8 cellular contexts compared by ENCODE assay signal in the genomic region with DNA sequence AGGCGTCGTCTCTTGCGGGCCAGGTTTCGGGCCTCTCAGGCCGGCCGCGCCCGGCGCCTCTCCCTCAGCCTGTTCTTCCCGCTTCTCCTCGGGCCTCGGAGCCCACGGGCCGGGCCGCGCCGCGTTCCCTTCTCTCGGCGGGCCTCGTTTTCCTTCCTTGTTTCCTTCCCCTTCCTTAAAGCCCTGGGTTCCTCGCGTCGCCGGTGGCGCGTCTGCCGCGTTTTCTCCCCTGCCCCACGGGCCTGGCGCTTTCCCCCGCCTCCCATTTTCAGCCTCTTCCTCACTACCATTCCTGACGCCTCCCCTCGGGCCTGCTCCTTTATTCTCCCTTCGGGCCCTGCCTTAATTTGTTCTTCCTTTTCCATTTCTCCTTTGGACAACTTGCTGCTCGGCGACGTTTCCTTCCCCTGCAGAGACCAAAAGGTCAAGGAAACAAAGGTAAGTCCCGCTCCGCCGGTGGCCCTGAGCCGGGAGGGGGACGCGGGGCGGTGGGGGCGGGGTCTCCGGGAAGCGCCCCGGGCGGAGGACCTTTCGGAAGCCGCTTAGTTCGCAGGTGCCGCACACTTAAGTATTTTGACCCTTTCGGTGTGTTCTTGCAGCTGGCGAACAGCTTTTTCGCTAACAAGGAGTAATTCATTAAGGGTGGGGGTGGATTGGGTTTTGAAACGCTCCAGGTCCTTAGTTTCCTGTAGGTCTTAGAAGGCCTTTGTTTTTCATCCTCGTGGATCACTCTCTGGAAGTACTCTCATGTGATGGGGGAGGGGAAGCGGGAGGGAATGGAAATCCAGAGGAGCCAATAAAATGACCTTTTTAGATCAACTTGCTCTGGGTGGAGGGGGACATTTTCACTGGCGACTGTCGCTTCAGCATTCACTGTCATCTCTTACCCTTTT. TPM values are rescaled to one million over a fixed set of nuclear protein-coding genes. Genes with fewer than 3 reads are reported as not detected.
DNase-seq lines count a peak whose midpoint lies in the region; ATAC-seq and TF ChIP-seq lines count a peak whose summit lies in the region.

No MANE protein-coding gene starts in this region.

- no peak for TF ChIP-seq CTCF in HFF-Myc (IDR thresholded peaks at IDR 0.05; ENCODE audit: low read depth, low read length, missing control alignments)
- TF ChIP-seq CTCF in liver (IDR thresholded peaks at IDR 0.05; ENCODE audit: low read depth, low read length, missing input control) = no peak

- WGBS in liver = under 1% methylated on average over 62 of the region's 62 CpGs

- H3K9me3 ChIP-seq in liver (ENCODE audit: control insufficient read depth in 4 of 4, low read length in 3 of 4) = no peaks in the 10 kb centered on the region

- peak overlapping the region; percentile 67 for H3K27ac ChIP-seq in cingulate gyrus (ENCODE audit: low read depth, low read length)
- H3K27ac ChIP-seq in liver (ENCODE audit: low read depth in 1 of 2, low read length in 2 of 2) = peak overlapping the region; percentile 86 to 88

- DNase-seq in ELF-1 (ENCODE audit: low read depth, low spot score) = peak; percentile 80
- DNase-seq in HFF-Myc (ENCODE audit: extremely low read depth, low read depth) = no peak
- peak; percentile 35 to 55 for DNase-seq in NCI-H1930 (lab: John Stamatoyannopoulos, UW)
- peak; percentile 24 to 35 for DNase-seq in activated CD4-positive, alpha-beta T cell treated with anti-CD3 and anti-CD28 coated beads for 24 hours (ENCODE audit: low read depth in 2 of 2)
- peak in 2 of 3 donors; percentile 13 to 30 for DNase-seq in stimulated activated CD4-positive, alpha-beta T cell treated with anti-CD3 and anti-CD28 coated beads, TNF-alpha, amount 100 ng/mL, for 1 hour (ENCODE audit: low read depth in 3 of 3, low spot score in 1 of 3)

- H3K4me1 ChIP-seq in liver (ENCODE audit: control insufficient read depth in 4 of 4, insufficient read depth in 4 of 4, low read length in 3 of 4) = peaks cover 4 to 37% (median 22%) of the 10 kb centered on the region in 4 donors

- peaks cover 4 to 24% (median 17%) of the 10 kb centered on the region in 4 donors for H3K36me3 ChIP-seq in liver (ENCODE audit: control insufficient read depth in 4 of 4, insufficient read depth in 3 of 4, low read depth in 1 of 4, low read length in 3 of 4)

- peak overlapping the region; percentile 90 for H3K4me3 ChIP-seq in HFF-Myc (replicated peaks; ENCODE audit: low read depth, low read length)
- H3K4me3 ChIP-seq in liver (ENCODE audit: low read depth in 1 of 3, low read length in 3 of 3) = peak overlapping the region; percentile 72 to 96 (median 80)

- ATAC-seq in GM21423 (IDR thresholded peaks at IDR 0.05; ENCODE audit: unreplicated experiment) = no peak

- no peaks in the 10 kb centered on the region for H3K27me3 ChIP-seq in liver (ENCODE audit: control insufficient read depth in 4 of 4, insufficient read depth in 4 of 4, low read length in 3 of 4)

- TF ChIP-seq RAD21 in liver (IDR thresholded peaks at IDR 0.05) = no peak

- H3K9ac ChIP-seq in liver (ENCODE audit: low read depth in 1 of 2, low read length in 2 of 2) = peak overlapping the region; percentile 83 to 96

TF ChIP-seq in liver, 16 proteins besides CTCF, POLR2A, EP300 and RAD21:
- no peak for TF ChIP-seq REST (IDR thresholded peaks at IDR 0.05)
- no peak for TF ChIP-seq EGR1 (IDR thresholded peaks at IDR 0.05; ENCODE audit: low read depth in 2 of 2)
- no peak for TF ChIP-seq FOXA2 (IDR thresholded peaks at IDR 0.05)
- no peak for TF ChIP-seq RXRA (IDR thresholded peaks at IDR 0.05)
- TF ChIP-seq HNF4G (IDR thresholded peaks at IDR 0.05) = no peak
- TF ChIP-seq FOXA1 (IDR thresholded peaks at IDR 0.05) = no peak
- TF ChIP-seq JUND (IDR thresholded peaks at IDR 0.05) = no peak
- TF ChIP-seq YY1 (IDR thresholded peaks at IDR 0.05) = no peak
- no peak for TF ChIP-seq NR2F2 (IDR thresholded peaks at IDR 0.05)
- TF ChIP-seq ATF3 (IDR thresholded peaks at IDR 0.05) = no peak
- TF ChIP-seq MAX (IDR thresholded peaks at IDR 0.05) = no peak
- TF ChIP-seq GABPA (IDR thresholded peaks at IDR 0.05 in 1 of 2, conservative IDR thresholded peaks at IDR 0.05 in 1 of 2) = no peak
- TF ChIP-seq TAF1 (conservative IDR thresholded peaks at IDR 0.05) = no peak
- TF ChIP-seq SP1 (IDR thresholded peaks at IDR 0.05) = no peak
- TF ChIP-seq ZBTB33 (IDR thresholded peaks at IDR 0.05) = no peak
- TF ChIP-seq HNF4A (conservative IDR thresholded peaks at IDR 0.05) = no peak
TF ChIP-seq in liver: peak in this region for 0.

RNA-seq across cellular contexts. Expression of gene YTHDF2, which starts 0.8 kb away (rescaled TPM):
- total RNA-seq in liver = 10 to 100 TPM; 31.1 to 37.9 TPM
- polyA plus RNA-seq in liver = 10 to 100 TPM; 21.1 to 28.7 TPM
